In the genomic region with DNA sequence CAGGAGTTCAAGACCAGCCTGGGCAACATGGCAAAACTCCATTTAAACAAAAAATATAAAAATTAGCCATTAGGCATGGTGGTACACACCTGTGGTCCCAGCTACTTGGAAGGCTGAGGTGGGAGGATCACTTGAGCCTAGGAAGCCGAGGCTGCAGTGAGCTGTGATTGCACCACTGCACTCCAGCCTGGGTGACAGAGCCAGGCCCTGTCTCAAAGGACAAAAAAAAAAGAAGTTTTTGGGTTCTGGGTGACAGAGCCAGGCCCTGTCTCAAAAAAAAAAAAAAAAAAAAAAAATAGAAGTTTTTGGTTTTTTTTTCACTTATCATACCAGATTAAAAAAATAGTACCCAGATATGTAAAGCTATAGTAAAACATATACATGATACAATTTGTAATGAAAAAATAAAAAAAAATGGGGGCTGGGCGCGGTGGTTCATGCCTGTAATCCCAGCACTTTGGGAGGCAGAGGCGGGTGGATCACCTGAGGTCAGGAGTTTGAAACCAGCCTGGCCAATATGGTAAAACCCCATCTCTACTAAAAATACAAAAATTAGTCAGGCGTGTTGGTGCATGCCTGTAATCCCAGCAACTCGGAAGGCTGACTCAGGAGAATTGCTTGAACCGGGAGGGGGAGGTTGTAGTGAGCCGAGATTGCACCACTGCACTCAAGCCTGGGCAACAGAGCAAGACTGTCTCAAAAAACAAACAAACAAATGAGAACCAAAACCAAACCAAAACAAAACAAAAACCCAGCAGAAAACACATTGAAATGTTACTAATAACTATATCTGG, we compare ENCODE assay signal across 8 cellular contexts. TPM values are rescaled to one million over a fixed set of nuclear protein-coding genes. Genes with fewer than 3 reads are reported as not detected.
DNase-seq lines count a peak whose midpoint lies in the region; ATAC-seq and TF ChIP-seq lines count a peak whose summit lies in the region.
"Not testable (repeated sequence)": the region's sequence is repeated elsewhere in the genome, so short reads cannot be mapped to it uniquely, and the experiment has no call there.

No MANE protein-coding gene starts in this region.

- BruUV-seq in mammary epithelial cell (replicated peaks; lab: Mats Ljungman, UMichigan): not testable (repeated sequence)

- H3K27ac Mint-ChIP-seq in T-helper 17 cell: peak overlapping the region; percentile 54

- not testable (repeated sequence) for H3K27me3 Mint-ChIP-seq in T-helper 17 cell

- H3K36me3 ChIP-seq in ACC112 (ENCODE audit: insufficient read depth, low read length); mammary epithelial cell (ENCODE audit: insufficient read depth, low read length); lung (ENCODE audit: control insufficient read depth in 2 of 2, insufficient read depth in 2 of 2, low read length in 2 of 2): not testable (repeated sequence)

- intact Hi-C loops in mammary epithelial cell (cut with micrococcal nuclease): not testable (repeated sequence)

- dilution Hi-C loops in mammary epithelial cell (cut with HindIII; ENCODE audit: low sequenced_read_pairs): loop anchor here (10.0 kb wide), 5 partner anchors 131 to 249 kb away; partner anchors contain the start of genes ASPSCR1, PCYT2 and SIRT7

- H3K36me3 Mint-ChIP-seq in T-helper 17 cell (ENCODE audit: low read depth): not testable (repeated sequence)

- peak overlapping the region; percentile 50 for H3K27ac ChIP-seq in ACC112 (ENCODE audit: low read depth, low read length)
- H3K27ac ChIP-seq in mammary epithelial cell (ENCODE audit: insufficient read depth, low read depth, low read length): peak overlapping the region; percentile 64
- H3K27ac ChIP-seq in lung (ENCODE audit: low read depth in 1 of 2, low read length in 1 of 2): peak overlapping the region in 1 of 2 donors; percentile 59

- not testable (repeated sequence) for H3K4me3 ChIP-seq in ACC112 (ENCODE audit: low read depth, low read length); GM12865 (ENCODE audit: low read depth, low read length); mammary epithelial cell (replicated peaks in 1 of 3; ENCODE audit: insufficient read depth in 1 of 3, low read depth in 2 of 3, low read length in 3 of 3); lung; skeletal muscle cell (ENCODE audit: low read depth, low read length)

- not testable (repeated sequence) for H3K4me1 Mint-ChIP-seq in T-helper 17 cell

- not testable (repeated sequence) for H3K79me2 ChIP-seq in ACC112 (ENCODE audit: control insufficient read depth, insufficient read depth, low read length, unreplicated experiment); mammary epithelial cell (ENCODE audit: insufficient read depth, low read length)

- H3K9me3 ChIP-seq in T-helper 17 cell (ENCODE audit: control insufficient read depth, low read length, poor library complexity, severe bottlenecking); mammary epithelial cell (replicated peaks; ENCODE audit: insufficient read depth, low read length); lung (ENCODE audit: control insufficient read depth in 2 of 2, insufficient read depth in 1 of 2, low read length in 1 of 2): not testable (repeated sequence)

- H3K4me1 ChIP-seq in ACC112 (ENCODE audit: control insufficient read depth, insufficient read depth, low read length, unreplicated experiment); lung (ENCODE audit: control insufficient read depth in 2 of 2, insufficient read depth in 2 of 2, low read length in 2 of 2): not testable (repeated sequence)
- peaks cover 12% of the 10 kb centered on the region for H3K4me1 ChIP-seq in mammary epithelial cell (ENCODE audit: insufficient read depth, low read length)

- WGBS in mammary epithelial cell (ENCODE audit: low coverage, missing lambda C conversion rate): 11% methylated on average over 7 of the region's 8 CpGs
- WGBS in lung, 2 donors: 72 to 80% methylated on average over 8 of the region's 8 CpGs

- ATAC-seq in T-helper 17 cell: not testable (repeated sequence)
- ATAC-seq in lung (ENCODE audit: insufficient read depth, low FRiP score): peak; percentile 61

- in situ Hi-C loops in mammary epithelial cell (cut with MboI; ENCODE audit: low sequenced_read_pairs in 2 of 2): not testable (repeated sequence)

- not testable (repeated sequence) for TF ChIP-seq CTCF in GM12865 (IDR thresholded peaks at IDR 0.05; ENCODE audit: insufficient read depth, low read depth, low read length, missing control alignments); mammary epithelial cell (conservative IDR thresholded peaks at IDR 0.05 in 1 of 2, IDR thresholded peaks at IDR 0.05 in 1 of 2; ENCODE audit: extremely low read depth in 1 of 2, insufficient read depth in 1 of 2, low read depth in 1 of 2, low read length in 2 of 2); lung (IDR thresholded peaks at IDR 0.05; ENCODE audit: control extremely low read depth, extremely low read depth)

- H3K4me2 ChIP-seq in mammary epithelial cell (ENCODE audit: insufficient read depth, low read depth, low read length): not testable (repeated sequence)

- peak overlapping the region; percentile 49 for H3K9ac ChIP-seq in mammary epithelial cell (ENCODE audit: insufficient read depth, low read length)

- peak; percentile 52 for DNase-seq in GM12865 (ENCODE audit: low read depth)
- peak; percentile 46 for DNase-seq in NCI-H2029 treated with DMSO at 0.1 percent for 48 hours (lab: John Stamatoyannopoulos, UW)
- DNase-seq in T-helper 17 cell: not testable (repeated sequence)
- peak; percentile 84 for DNase-seq in mammary epithelial cell
- DNase-seq in fibroblast of the conjunctiva (ENCODE audit: low read depth): peak; percentile 47
- DNase-seq in lung (ENCODE audit: low spot score): peak; percentile 68
- DNase-seq in skeletal muscle cell (ENCODE audit: low read depth): peak; percentile 38

- not testable (repeated sequence) for H2AFZ ChIP-seq in ACC112 (ENCODE audit: low read length, unreplicated experiment); mammary epithelial cell (ENCODE audit: low read depth, low read length)

- H3K27me3 ChIP-seq in ACC112 (ENCODE audit: insufficient read depth, low read length); mammary epithelial cell (ENCODE audit: insufficient read depth, low read length); lung (ENCODE audit: control insufficient read depth, insufficient read depth): not testable (repeated sequence)

- not testable (repeated sequence) for H3K4me3 Mint-ChIP-seq in T-helper 17 cell

- CTCF ChIA-PET in mammary epithelial cell (lab: Charles Lee; ENCODE audit: low non-redundant PET): not testable (repeated sequence)

- not testable (repeated sequence) for H4K20me1 ChIP-seq in mammary epithelial cell (ENCODE audit: insufficient read depth, low read length)

RNA-seq across cellular contexts. Expression of gene FASN, which starts 35.3 kb away (rescaled TPM):
- 100 to 1,000 TPM in 1 of 2 donors, 10 to 100 TPM in 1; 87.3 to 126 TPM for total RNA-seq in T-helper 17 cell
- 100 to 1,000 TPM; 126 to 452 TPM for total RNA-seq in mammary epithelial cell
- 217 TPM for polyA plus RNA-seq in mammary epithelial cell
- polyA minus RNA-seq in mammary epithelial cell: 278 TPM
- total RNA-seq in lung: 100 to 1,000 TPM in 1 of 2 donors, 10 to 100 TPM in 1; 46.2 to 604 TPM
- 100 to 1,000 TPM; 166 to 258 TPM for polyA plus RNA-seq in lung
